ENCODE assay signal across 17 cellular contexts in the genomic region with DNA sequence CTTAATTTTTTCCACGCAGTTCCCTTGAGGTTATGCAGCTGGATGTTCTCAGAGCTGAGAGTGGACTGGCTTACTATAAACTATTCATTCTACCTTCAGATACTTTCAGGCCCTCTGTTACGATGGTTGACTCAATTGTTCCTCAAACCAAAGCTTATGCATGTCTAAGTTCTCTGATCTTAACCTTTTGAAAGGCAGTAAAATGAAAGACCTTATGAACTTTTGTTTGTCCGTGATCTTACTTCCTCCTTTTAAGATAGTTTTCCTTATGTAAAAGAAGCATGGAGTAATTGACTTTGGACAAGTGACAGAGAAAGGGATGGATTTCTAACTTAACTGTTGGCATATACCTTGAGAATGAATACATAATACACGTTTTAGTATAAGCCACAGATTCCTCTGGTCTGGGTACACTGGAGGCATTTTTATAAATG.
A peak's percentile ranks its signal among the peaks of the same experiment; 100 is the strongest.
DNase-seq lines count a peak whose midpoint lies in the region; TF ChIP-seq lines count a peak whose summit lies in the region.
"Had no signal": no experiment of that assay in that cellular context is flagged by ENCODE, and none has a peak within 500 bp of the region (broad histone marks: within the 10 kb centered on the region; RNA-seq: fewer than 3 reads in every experiment).

No MANE protein-coding gene starts in this region.

- CTCF ChIA-PET in HEK293 (lab: Yijun Ruan, JAX), result interaction anchor here (0.8 to 1.6 kb wide), 8 partner anchors 18 to 129 kb away, joined by 3 to 5 read pairs (median 4); no protein-coding TSS in a partner anchor

- peak overlapping the region in 3 of 5 experiments; percentile 15 to 70 (median 43) for H3K4me3 Mint-ChIP-seq in brain
- H3K4me3 Mint-ChIP-seq: activated naive CD8-positive, alpha-beta T cell treated with anti-CD3 and anti-CD28 coated beads for 36 hours; H9; T-helper 1 cell treated with Interleukin-12 subunit alpha and Interleukin-12 subunit beta and Interleukin-4 antibody, amounts not matched to agents 30 μg/mL and 1 μg/mL, for 36 hours had no signal

- no peaks in the 10 kb centered on the region for H3K27me3 ChIP-seq in skeletal muscle satellite cell (ENCODE audit: control insufficient read depth, insufficient read depth, low read length)

- peak overlapping the region; percentile 5 for H3K4me2 ChIP-seq in skeletal muscle satellite cell (ENCODE audit: low read length)
- H3K4me2 ChIP-seq: KMS-11 had no signal

- H3K4me1 Mint-ChIP-seq in brain, result peaks cover 77% of the 10 kb centered on the region
- H3K4me1 Mint-ChIP-seq: activated naive CD8-positive, alpha-beta T cell treated with anti-CD3 and anti-CD28 coated beads for 36 hours had no signal

- H3K27me3 Mint-ChIP-seq in brain, result no peaks in the 10 kb centered on the region
- H3K27me3 Mint-ChIP-seq: activated naive CD8-positive, alpha-beta T cell treated with anti-CD3 and anti-CD28 coated beads for 36 hours had no signal

- H3K36me3 Mint-ChIP-seq in brain, result no peaks in the 10 kb centered on the region
- H3K36me3 Mint-ChIP-seq: activated naive CD8-positive, alpha-beta T cell treated with anti-CD3 and anti-CD28 coated beads for 36 hours had no signal

- peak overlapping the region in 3 of 5 experiments; percentile 68 to 93 (median 90) for H3K27ac Mint-ChIP-seq in brain
- H3K27ac Mint-ChIP-seq: activated naive CD8-positive, alpha-beta T cell treated with anti-CD3 and anti-CD28 coated beads for 36 hours; T-helper 1 cell treated with Interleukin-12 subunit alpha and Interleukin-12 subunit beta and Interleukin-4 antibody, amounts not matched to agents 30 μg/mL and 1 μg/mL, for 36 hours had no signal

- TF ChIP-seq CTCF in HEK293 (tag by site-specific recombination; IDR thresholded peaks at IDR 0.05), result no peak
- TF ChIP-seq CTCF in brain (conservative IDR thresholded peaks at IDR 0.05), result no peak

- H3K9me3 ChIP-seq in HEK293 (ENCODE audit: control insufficient read depth, insufficient read depth, low read depth, low read length), result no peaks in the 10 kb centered on the region
- H3K9me3 ChIP-seq in mesodermal cell (ENCODE audit: control insufficient read depth, low read length), result no peaks in the 10 kb centered on the region
- H3K9me3 ChIP-seq in skeletal muscle satellite cell (replicated peaks; ENCODE audit: low read length), result no peaks in the 10 kb centered on the region

- POLR2A ChIA-PET in HEK293 (lab: Yijun Ruan, JAX), result interaction anchor here (1.3 kb wide), 1 partner anchor 41 kb away, joined by 3 read pairs; no protein-coding TSS in a partner anchor

- intact Hi-C loops in posterior cingulate gyrus (cut with DNase I), result no loop called here

- H3K36me3 ChIP-seq in HEK293 (ENCODE audit: control insufficient read depth in 2 of 2, insufficient read depth in 1 of 2, low read length in 2 of 2), result no peaks in the 10 kb centered on the region
- H3K36me3 ChIP-seq in mesodermal cell (ENCODE audit: control insufficient read depth, insufficient read depth, low read length), result no peaks in the 10 kb centered on the region
- H3K36me3 ChIP-seq in skeletal muscle satellite cell (ENCODE audit: insufficient read depth, low read length), result no peaks in the 10 kb centered on the region

- H3K4me3 ChIP-seq in HEK293 (ENCODE audit: low read depth, low read length) (no peak overlapping the region), mesodermal cell (ENCODE audit: extremely low read depth, insufficient read depth, low read length, poor library complexity, severe bottlenecking) (no peak overlapping the region), skeletal muscle satellite cell (ENCODE audit: low read length) (no peak overlapping the region)

- no peak for DNase-seq in posterior cingulate gyrus
- DNase-seq in epidermal melanocyte (ENCODE audit: insufficient read length, low spot score), result no peak
- DNase-seq in NOMO-1 (lab: John Stamatoyannopoulos, UW; ENCODE audit: unreplicated experiment in 2 of 2), result no peak
- no peak for DNase-seq in activated T-cell treated with anti-CD3 and anti-CD28 coated beads, Interleukin-2, amount 50 U/mL, for 1 hour
- DNase-seq: activated CD4-positive, alpha-beta T cell treated with anti-CD3 and anti-CD28 coated beads for 1 hour; activated CD8-positive, alpha-beta memory T cell treated with anti-CD3 and anti-CD28 coated beads, Interleukin-2, amount 50 U/mL, for 48 hours; activated naive CD8-positive, alpha-beta T cell treated with anti-CD3 and anti-CD28 coated beads for 36 hours; AML-193; DMS53; H9; midbrain had no signal

- H3K27ac ChIP-seq in HEK293 (ENCODE audit: extremely low read depth, low read depth, low read length) (peak overlapping the region; percentile 81), mesodermal cell (ENCODE audit: low read depth, low read length, severe bottlenecking) (peak overlapping the region; percentile 72)
- H3K27ac ChIP-seq: KMS-11 had no signal

- 100% methylated on average over 1 of the region's 4 CpGs; no CpG with 5 or more reads in 1 of the 2 experiments for WGBS in mesodermal cell (ENCODE audit: insufficient coverage in 2 of 2), 2 experiments

- no peak overlapping the region for H3K9ac ChIP-seq in skeletal muscle satellite cell (ENCODE audit: low read depth, low read length)
- H3K9ac ChIP-seq: KMS-11 had no signal

- H3K9me3 Mint-ChIP-seq in brain, result no peaks in the 10 kb centered on the region
- H3K9me3 Mint-ChIP-seq: activated naive CD8-positive, alpha-beta T cell treated with anti-CD3 and anti-CD28 coated beads for 36 hours; H9; T-helper 1 cell treated with Interleukin-12 subunit alpha and Interleukin-12 subunit beta and Interleukin-4 antibody, amounts not matched to agents 30 μg/mL and 1 μg/mL, for 36 hours had no signal

- H3K4me1 ChIP-seq in HEK293 (ENCODE audit: control insufficient read depth, insufficient read depth, low read length) (peaks cover 61% of the 10 kb centered on the region), mesodermal cell (ENCODE audit: control insufficient read depth, insufficient read depth, low read length, poor library complexity, severe bottlenecking) (peaks cover 11% of the 10 kb centered on the region), skeletal muscle satellite cell (ENCODE audit: control insufficient read depth, insufficient read depth, low read length) (peaks cover 5% of the 10 kb centered on the region)

TF ChIP-seq in HEK293, 187 proteins besides CTCF, POLR2A, EP300 and RAD21:
- TF ChIP-seq ZNF513 (tag by site-specific recombination; IDR thresholded peaks at IDR 0.05), result no peak
- 0 out of 2 replicates have a peak, but pooled peaks have one; percentile 33 for TF ChIP-seq ZNF366 (tag by site-specific recombination; conservative IDR thresholded peaks at IDR 0.05)
- TF ChIP-seq TRIM28 (IDR thresholded peaks at IDR 0.05; ENCODE audit: borderline replicate concordance, low read length), result 0 out of 2 replicates have a peak, but pooled peaks have one; percentile 1
- peak; percentile 48; the same call in 1 of the 2 replicates for TF ChIP-seq ZBTB20 (tag by site-specific recombination; IDR thresholded peaks at IDR 0.05)
